Comparison of ENCODE assay signal across 1 cellular context in genomic region chr5:154334406-154335041, GRCh38.
TF ChIP-seq lines count a peak whose summit lies in the region.

No MANE protein-coding gene starts in this region.

TF ChIP-seq in HEK293, 187 proteins besides CTCF, POLR2A, EP300 and RAD21 (continued from another document and continues in another):
- TF ChIP-seq ZNF341 (tag by site-specific recombination; IDR thresholded peaks at IDR 0.05; ENCODE audit: low read depth) (no peak), ZNF311 (tag by site-specific recombination; IDR thresholded peaks at IDR 0.05; ENCODE audit: borderline replicate concordance) (no peak), ZNF521 (tag by site-specific recombination; IDR thresholded peaks at IDR 0.05) (no peak), ZNF585B (tag by site-specific recombination; IDR thresholded peaks at IDR 0.05) (no peak), ZNF549 (tag by site-specific recombination; IDR thresholded peaks at IDR 0.05) (no peak), ZNF558 (tag by site-specific recombination; IDR thresholded peaks at IDR 0.05) (no peak), ZNF2 (tag by site-specific recombination; IDR thresholded peaks at IDR 0.05) (no peak), ZNF398 (tag by site-specific recombination; IDR thresholded peaks at IDR 0.05) (peak; percentile 72), SETDB1 (IDR thresholded peaks at IDR 0.05; ENCODE audit: insufficient read length, low read length) (no peak), ZNF791 (tag by site-specific recombination; IDR thresholded peaks at IDR 0.05) (no peak), ZNF501 (tag by site-specific recombination; IDR thresholded peaks at IDR 0.05) (no peak), ZSCAN16 (tag by site-specific recombination; IDR thresholded peaks at IDR 0.05) (no peak), HIC1 (tag by site-specific recombination; IDR thresholded peaks at IDR 0.05) (0 out of 2 replicates have a peak, but pooled peaks have one; percentile 27), WT1 (tag by site-specific recombination; IDR thresholded peaks at IDR 0.05) (no peak), ZNF26 (tag by site-specific recombination; IDR thresholded peaks at IDR 0.05) (no peak), ZNF362 (tag by site-specific recombination; IDR thresholded peaks at IDR 0.05) (no peak), TCF7L2 (IDR thresholded peaks at IDR 0.05; ENCODE audit: borderline replicate concordance, low read depth, low read length) (no peak), PRDM2 (tag by site-specific recombination; IDR thresholded peaks at IDR 0.05; ENCODE audit: borderline replicate concordance) (no peak), ZNF600 (tag by site-specific recombination; IDR thresholded peaks at IDR 0.05) (no peak), ZFP69B (tag by site-specific recombination; IDR thresholded peaks at IDR 0.05) (0 out of 2 replicates have a peak, but pooled peaks have one; percentile 26), GFI1B (tag by site-specific recombination; IDR thresholded peaks at IDR 0.05) (no peak; the same call in 1 of the 2 replicates), ZBTB17 (tag by site-specific recombination; IDR thresholded peaks at IDR 0.05) (no peak), ZBTB8A (tag by site-specific recombination; IDR thresholded peaks at IDR 0.05) (peak; percentile 25; the same call in 1 of the 2 replicates), ZNF24 (tag by site-specific recombination; IDR thresholded peaks at IDR 0.05) (peak; percentile 79; the same call in 1 of the 2 replicates), KLF1 (tag by site-specific recombination; IDR thresholded peaks at IDR 0.05) (no peak), GLIS2 (tag by site-specific recombination; IDR thresholded peaks at IDR 0.05) (no peak), ZNF677 (tag by site-specific recombination; IDR thresholded peaks at IDR 0.05) (0 out of 2 replicates have a peak, but pooled peaks have one; percentile 15), OVOL3 (tag by site-specific recombination; IDR thresholded peaks at IDR 0.05) (no peak), ZFHX2 (tag by site-specific recombination; conservative IDR thresholded peaks at IDR 0.05) (no peak)
- TF ChIP-seq, protein P1, sequence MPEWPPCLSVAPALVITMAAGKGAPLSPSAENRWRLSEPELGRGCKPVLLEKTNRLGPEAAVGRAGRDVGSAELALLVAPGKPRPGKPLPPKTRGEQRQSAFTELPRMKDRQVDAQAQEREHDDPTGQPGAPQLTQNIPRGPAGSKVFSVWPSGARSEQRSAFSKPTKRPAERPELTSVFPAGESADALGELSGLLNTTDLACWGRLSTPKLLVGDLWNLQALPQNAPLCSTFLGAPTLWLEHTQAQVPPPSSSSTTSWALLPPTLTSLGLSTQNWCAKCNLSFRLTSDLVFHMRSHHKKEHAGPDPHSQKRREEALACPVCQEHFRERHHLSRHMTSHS (tag by site-specific recombination; IDR thresholded peaks at IDR 0.05) = peak; percentile 88
- TF ChIP-seq, protein P2, sequence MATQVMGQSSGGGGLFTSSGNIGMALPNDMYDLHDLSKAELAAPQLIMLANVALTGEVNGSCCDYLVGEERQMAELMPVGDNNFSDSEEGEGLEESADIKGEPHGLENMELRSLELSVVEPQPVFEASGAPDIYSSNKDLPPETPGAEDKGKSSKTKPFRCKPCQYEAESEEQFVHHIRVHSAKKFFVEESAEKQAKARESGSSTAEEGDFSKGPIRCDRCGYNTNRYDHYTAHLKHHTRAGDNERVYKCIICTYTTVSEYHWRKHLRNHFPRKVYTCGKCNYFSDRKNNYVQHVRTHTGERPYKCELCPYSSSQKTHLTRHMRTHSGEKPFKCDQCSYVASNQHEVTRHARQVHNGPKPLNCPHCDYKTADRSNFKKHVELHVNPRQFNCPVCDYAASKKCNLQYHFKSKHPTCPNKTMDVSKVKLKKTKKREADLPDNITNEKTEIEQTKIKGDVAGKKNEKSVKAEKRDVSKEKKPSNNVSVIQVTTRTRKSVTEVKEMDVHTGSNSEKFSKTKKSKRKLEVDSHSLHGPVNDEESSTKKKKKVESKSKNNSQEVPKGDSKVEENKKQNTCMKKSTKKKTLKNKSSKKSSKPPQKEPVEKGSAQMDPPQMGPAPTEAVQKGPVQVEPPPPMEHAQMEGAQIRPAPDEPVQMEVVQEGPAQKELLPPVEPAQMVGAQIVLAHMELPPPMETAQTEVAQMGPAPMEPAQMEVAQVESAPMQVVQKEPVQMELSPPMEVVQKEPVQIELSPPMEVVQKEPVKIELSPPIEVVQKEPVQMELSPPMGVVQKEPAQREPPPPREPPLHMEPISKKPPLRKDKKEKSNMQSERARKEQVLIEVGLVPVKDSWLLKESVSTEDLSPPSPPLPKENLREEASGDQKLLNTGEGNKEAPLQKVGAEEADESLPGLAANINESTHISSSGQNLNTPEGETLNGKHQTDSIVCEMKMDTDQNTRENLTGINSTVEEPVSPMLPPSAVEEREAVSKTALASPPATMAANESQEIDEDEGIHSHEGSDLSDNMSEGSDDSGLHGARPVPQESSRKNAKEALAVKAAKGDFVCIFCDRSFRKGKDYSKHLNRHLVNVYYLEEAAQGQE (tag by site-specific recombination; IDR thresholded peaks at IDR 0.05) = no peak
- TF ChIP-seq, protein P3, sequence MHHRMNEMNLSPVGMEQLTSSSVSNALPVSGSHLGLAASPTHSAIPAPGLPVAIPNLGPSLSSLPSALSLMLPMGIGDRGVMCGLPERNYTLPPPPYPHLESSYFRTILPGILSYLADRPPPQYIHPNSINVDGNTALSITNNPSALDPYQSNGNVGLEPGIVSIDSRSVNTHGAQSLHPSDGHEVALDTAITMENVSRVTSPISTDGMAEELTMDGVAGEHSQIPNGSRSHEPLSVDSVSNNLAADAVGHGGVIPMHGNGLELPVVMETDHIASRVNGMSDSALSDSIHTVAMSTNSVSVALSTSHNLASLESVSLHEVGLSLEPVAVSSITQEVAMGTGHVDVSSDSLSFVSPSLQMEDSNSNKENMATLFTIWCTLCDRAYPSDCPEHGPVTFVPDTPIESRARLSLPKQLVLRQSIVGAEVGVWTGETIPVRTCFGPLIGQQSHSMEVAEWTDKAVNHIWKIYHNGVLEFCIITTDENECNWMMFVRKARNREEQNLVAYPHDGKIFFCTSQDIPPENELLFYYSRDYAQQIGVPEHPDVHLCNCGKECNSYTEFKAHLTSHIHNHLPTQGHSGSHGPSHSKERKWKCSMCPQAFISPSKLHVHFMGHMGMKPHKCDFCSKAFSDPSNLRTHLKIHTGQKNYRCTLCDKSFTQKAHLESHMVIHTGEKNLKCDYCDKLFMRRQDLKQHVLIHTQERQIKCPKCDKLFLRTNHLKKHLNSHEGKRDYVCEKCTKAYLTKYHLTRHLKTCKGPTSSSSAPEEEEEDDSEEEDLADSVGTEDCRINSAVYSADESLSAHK (tag by site-specific recombination; IDR thresholded peaks at IDR 0.05) = peak; percentile 74
- TF ChIP-seq, protein P4, sequence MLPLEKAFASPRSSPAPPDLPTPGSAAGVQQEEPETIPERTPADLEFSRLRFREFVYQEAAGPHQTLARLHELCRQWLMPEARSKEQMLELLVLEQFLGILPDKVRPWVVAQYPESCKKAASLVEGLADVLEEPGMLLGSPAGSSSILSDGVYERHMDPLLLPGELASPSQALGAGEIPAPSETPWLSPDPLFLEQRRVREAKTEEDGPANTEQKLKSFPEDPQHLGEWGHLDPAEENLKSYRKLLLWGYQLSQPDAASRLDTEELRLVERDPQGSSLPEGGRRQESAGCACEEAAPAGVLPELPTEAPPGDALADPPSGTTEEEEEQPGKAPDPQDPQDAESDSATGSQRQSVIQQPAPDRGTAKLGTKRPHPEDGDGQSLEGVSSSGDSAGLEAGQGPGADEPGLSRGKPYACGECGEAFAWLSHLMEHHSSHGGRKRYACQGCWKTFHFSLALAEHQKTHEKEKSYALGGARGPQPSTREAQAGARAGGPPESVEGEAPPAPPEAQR (tag by site-specific recombination; IDR thresholded peaks at IDR 0.05) = no peak
- TF ChIP-seq, protein P5, sequence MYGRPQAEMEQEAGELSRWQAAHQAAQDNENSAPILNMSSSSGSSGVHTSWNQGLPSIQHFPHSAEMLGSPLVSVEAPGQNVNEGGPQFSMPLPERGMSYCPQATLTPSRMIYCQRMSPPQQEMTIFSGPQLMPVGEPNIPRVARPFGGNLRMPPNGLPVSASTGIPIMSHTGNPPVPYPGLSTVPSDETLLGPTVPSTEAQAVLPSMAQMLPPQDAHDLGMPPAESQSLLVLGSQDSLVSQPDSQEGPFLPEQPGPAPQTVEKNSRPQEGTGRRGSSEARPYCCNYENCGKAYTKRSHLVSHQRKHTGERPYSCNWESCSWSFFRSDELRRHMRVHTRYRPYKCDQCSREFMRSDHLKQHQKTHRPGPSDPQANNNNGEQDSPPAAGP (tag by site-specific recombination; IDR thresholded peaks at IDR 0.05) = no peak
